21 cellular contexts compared by ENCODE assay signal in genomic region chr13:44822291-44822690, GRCh38.
"Had no signal": no experiment of that assay in that cellular context is flagged by ENCODE, and none has a peak within 500 bp of the region (broad histone marks: within the 10 kb centered on the region; RNA-seq: fewer than 3 reads in every experiment).

No MANE protein-coding gene starts in this region.

- H3K9me3 ChIP-seq: left ventricle myocardium inferior, lower lobe of right lung, ovary, suprapubic skin, tibial artery, upper lobe of left lung, uterus had no signal

- H3K4me1 ChIP-seq: left ventricle myocardium inferior, lower lobe of right lung, suprapubic skin, tibial artery, upper lobe of left lung, uterus had no signal

- H3K9me3 Mint-ChIP-seq: endodermal cell, memory B cell, naive B cell had no signal

- ATAC-seq: foreskin keratinocyte, left cardiac atrium, lower lobe of right lung, right cardiac atrium had no signal

- DNase-seq: effector CD4-positive, alpha-beta T cell; erythroblast; foreskin keratinocyte; head of caudate nucleus; kidney; left cardiac atrium; left ventricle myocardium inferior; lower lobe of right lung; midbrain; naive B cell; ovary; right cardiac atrium; stimulated activated naive CD4-positive, alpha-beta T cell treated with Interleukin-2 at 50 U/mL for 16 hours; tibial artery; uterus had no signal

- H3K4me1 Mint-ChIP-seq: memory B cell, naive B cell had no signal

- H3K4me3 Mint-ChIP-seq: endodermal cell, memory B cell had no signal

- H2AFZ ChIP-seq: hepatocyte had no signal

- H3K27ac Mint-ChIP-seq: endodermal cell, memory B cell, naive B cell had no signal

- H3K36me3 ChIP-seq: left ventricle myocardium inferior, lower lobe of right lung, ovary, suprapubic skin, tibial artery, upper lobe of left lung, uterus had no signal

- H3K27ac ChIP-seq: coronary artery, foreskin keratinocyte, hepatocyte, left ventricle myocardium inferior, lower lobe of right lung, ovary, suprapubic skin, tibial artery, upper lobe of left lung, uterus had no signal

- H3K4me3 ChIP-seq: coronary artery, hepatocyte, left ventricle myocardium inferior, lower lobe of right lung, ovary, suprapubic skin, tibial artery, upper lobe of left lung, uterus had no signal

- H3K79me2 ChIP-seq: hepatocyte had no signal

- H3K4me2 ChIP-seq: hepatocyte had no signal

- H3K27me3 ChIP-seq: foreskin keratinocyte, hepatocyte, ovary, suprapubic skin, tibial artery, upper lobe of left lung, uterus had no signal

- H3K36me3 Mint-ChIP-seq: memory B cell, naive B cell had no signal
